In the genomic region with DNA sequence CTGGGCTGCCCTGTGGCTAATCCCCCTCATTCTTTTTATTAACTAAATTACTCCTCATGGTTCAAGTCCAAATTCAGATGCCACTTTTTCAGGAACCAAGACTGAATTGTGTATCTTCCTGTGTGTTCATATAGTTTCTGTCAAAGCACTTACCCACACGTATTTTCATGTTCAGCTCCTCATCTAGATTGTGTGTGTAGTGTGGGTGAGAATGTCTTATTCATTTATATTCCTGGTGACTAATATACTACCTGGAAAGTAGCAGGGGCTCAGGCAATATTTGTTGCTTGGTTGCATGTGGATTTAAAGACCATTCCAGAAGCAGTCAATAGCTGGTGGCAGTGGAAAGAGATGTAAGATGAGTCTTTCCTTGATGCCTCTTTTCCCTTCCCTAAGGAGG, we compare ENCODE assay signal across 17 cellular contexts. TPM values are rescaled to one million over a fixed set of nuclear protein-coding genes. Genes with fewer than 3 reads are reported as not detected.
A peak's percentile ranks its signal among the peaks of the same experiment; 100 is the strongest.
DNase-seq lines count a peak whose midpoint lies in the region; ATAC-seq and TF ChIP-seq lines count a peak whose summit lies in the region.
"Had no signal": no experiment of that assay in that cellular context is flagged by ENCODE, and none has a peak within 500 bp of the region (broad histone marks: within the 10 kb centered on the region; RNA-seq: fewer than 3 reads in every experiment).

No MANE protein-coding gene starts in this region.

- DNase-seq in natural killer cell treated with Interleukin-12 subunit alpha and Interleukin-12 subunit beta and Interleukin-15 and Interleukin-18, amount 100 ng/mL, for 72 hours (ENCODE audit: low spot score): no peak
- no peak for DNase-seq in natural killer cell
- no peak for DNase-seq in RWPE2 (ENCODE audit: low spot score)
- DNase-seq in endodermal cell: no peak
- DNase-seq in OCI-LY7 (ENCODE audit: low spot score): no peak
- no peak for DNase-seq in posterior vena cava (ENCODE audit: low spot score)
- no peak for DNase-seq in activated T-helper 1 cell treated with anti-CD3 and anti-CD28 coated beads, Interleukin-12 subunit alpha, Interleukin-12 subunit beta, Interleukin-2, Interleukin-4 antibody, amounts not matched to agents 30 ng/mL and 10 ng/mL and 1 ng/mL, durations not matched to agents 14 hours and 24 hours and 36 hours (ENCODE audit: low spot score)
- DNase-seq: C1 segment of cervical spinal cord, DMS79 treated with DMSO at 0.1 percent for 48 hours, H7, HFFc6, IMR-90, NCI-H1417 treated with DMSO at 0.1 percent for 48 hours, NCI-H187 treated with DMSO at 0.1 percent for 48 hours, NCI-H526 had no signal

- H3K27ac ChIP-seq in RWPE2 (ENCODE audit: poor library complexity, severe bottlenecking) (no peak overlapping the region), endodermal cell (ENCODE audit: low read depth, low read length) (no peak overlapping the region), OCI-LY7 (ENCODE audit: low read depth, low read length, poor library complexity, severe bottlenecking) (no peak overlapping the region)
- H3K27ac ChIP-seq: HL-60, SJSA1 had no signal

- no peaks in the 10 kb centered on the region for H3K9me3 ChIP-seq in RWPE2 (ENCODE audit: severe bottlenecking)
- H3K9me3 ChIP-seq in endodermal cell (ENCODE audit: control insufficient read depth, low read length): no peaks in the 10 kb centered on the region
- H3K9me3 ChIP-seq in OCI-LY7 (ENCODE audit: low read length): no peaks in the 10 kb centered on the region
- H3K9me3 ChIP-seq: SJSA1 had no signal

- H3K9ac ChIP-seq in endodermal cell (ENCODE audit: extremely low read depth, low read length, poor library complexity, severe bottlenecking): no peak overlapping the region

- H3K9me2 ChIP-seq in OCI-LY7 (ENCODE audit: insufficient read depth, low read length): no peaks in the 10 kb centered on the region

- H3K4me3 ChIP-seq in RWPE2 (ENCODE audit: severe bottlenecking) (no peak overlapping the region), endodermal cell (ENCODE audit: low read length) (no peak overlapping the region), OCI-LY7 (ENCODE audit: low read depth, low read length, poor library complexity, severe bottlenecking) (no peak overlapping the region)
- H3K4me3 ChIP-seq: SJSA1 had no signal

- peak in 1 of 2 donors; percentile 44 for ATAC-seq in natural killer cell treated with Interleukin-12 subunit alpha and Interleukin-12 subunit beta and Interleukin-15 and Interleukin-18, amount 100 ng/mL, for 72 hours
- ATAC-seq in natural killer cell (no peak), RWPE2 (ENCODE audit: low read depth) (peak; percentile 12; the same call in 1 of the 3 replicates)

- H3K27ac Mint-ChIP-seq in natural killer cell treated with Interleukin-12 subunit alpha and Interleukin-12 subunit beta and Interleukin-15 and Interleukin-18, amount 100 ng/mL, for 72 hours: peak overlapping the region; percentile 3 to 9
- H3K27ac Mint-ChIP-seq in natural killer cell: peak overlapping the region in 1 of 2 donors; percentile 7
- H3K27ac Mint-ChIP-seq in endodermal cell: peak overlapping the region; percentile 4
- H3K27ac Mint-ChIP-seq in activated T-helper 1 cell treated with anti-CD3 and anti-CD28 coated beads, Interleukin-12 subunit alpha, Interleukin-12 subunit beta, Interleukin-2, Interleukin-4 antibody, amounts not matched to agents 30 ng/mL and 10 ng/mL and 1 ng/mL, durations not matched to agents 14 hours and 24 hours and 36 hours: no peak overlapping the region
- H3K27ac Mint-ChIP-seq: HFFc6 had no signal

- H4K20me1 ChIP-seq in OCI-LY7 (ENCODE audit: insufficient read depth, low read length): no peaks in the 10 kb centered on the region

- intact Hi-C loops in natural killer cell (cut with micrococcal nuclease): no loop called here
- intact Hi-C loops in OCI-LY7 (cut with micrococcal nuclease; ENCODE audit: unreplicated experiment): no loop called here
- intact Hi-C loops in posterior vena cava (cut with DNase I): no loop called here
- intact Hi-C loops in activated T-helper 1 cell treated with anti-CD3 and anti-CD28 coated beads, Interleukin-12 subunit alpha, Interleukin-12 subunit beta, Interleukin-2, Interleukin-4 antibody, amounts not matched to agents 30 ng/mL and 10 ng/mL and 1 ng/mL, durations not matched to agents 14 hours and 24 hours and 36 hours (cut with micrococcal nuclease): no loop called here

- peaks cover 7 to 9% of the 10 kb centered on the region in 2 donors for H3K4me1 Mint-ChIP-seq in natural killer cell treated with Interleukin-12 subunit alpha and Interleukin-12 subunit beta and Interleukin-15 and Interleukin-18, amount 100 ng/mL, for 72 hours (ENCODE audit: low read depth in 2 of 2)
- H3K4me1 Mint-ChIP-seq in natural killer cell: no peaks in the 10 kb centered on the region
- no peaks in the 10 kb centered on the region for H3K4me1 Mint-ChIP-seq in endodermal cell
- peaks cover 4% of the 10 kb centered on the region for H3K4me1 Mint-ChIP-seq in activated T-helper 1 cell treated with anti-CD3 and anti-CD28 coated beads, Interleukin-12 subunit alpha, Interleukin-12 subunit beta, Interleukin-2, Interleukin-4 antibody, amounts not matched to agents 30 ng/mL and 10 ng/mL and 1 ng/mL, durations not matched to agents 14 hours and 24 hours and 36 hours (ENCODE audit: low read depth)

- peaks cover 5% of the 10 kb centered on the region for H3K36me3 Mint-ChIP-seq in natural killer cell treated with Interleukin-12 subunit alpha and Interleukin-12 subunit beta and Interleukin-15 and Interleukin-18, amount 100 ng/mL, for 72 hours
- H3K36me3 Mint-ChIP-seq in natural killer cell (no peaks in the 10 kb centered on the region), endodermal cell (ENCODE audit: low read depth) (peaks cover 68% of the 10 kb centered on the region)
- peaks cover 15% of the 10 kb centered on the region for H3K36me3 Mint-ChIP-seq in activated T-helper 1 cell treated with anti-CD3 and anti-CD28 coated beads, Interleukin-12 subunit alpha, Interleukin-12 subunit beta, Interleukin-2, Interleukin-4 antibody, amounts not matched to agents 30 ng/mL and 10 ng/mL and 1 ng/mL, durations not matched to agents 14 hours and 24 hours and 36 hours (ENCODE audit: low read depth)

- H3K27me3 Mint-ChIP-seq in natural killer cell treated with Interleukin-12 subunit alpha and Interleukin-12 subunit beta and Interleukin-15 and Interleukin-18, amount 100 ng/mL, for 72 hours: no peaks in the 10 kb centered on the region
- H3K27me3 Mint-ChIP-seq in natural killer cell (ENCODE audit: low read depth in 2 of 2): no peaks in the 10 kb centered on the region
- no peaks in the 10 kb centered on the region for H3K27me3 Mint-ChIP-seq in endodermal cell (ENCODE audit: insufficient read depth)
- H3K27me3 Mint-ChIP-seq in activated T-helper 1 cell treated with anti-CD3 and anti-CD28 coated beads, Interleukin-12 subunit alpha, Interleukin-12 subunit beta, Interleukin-2, Interleukin-4 antibody, amounts not matched to agents 30 ng/mL and 10 ng/mL and 1 ng/mL, durations not matched to agents 14 hours and 24 hours and 36 hours (ENCODE audit: insufficient read depth): no peaks in the 10 kb centered on the region

- H3K9me3 Mint-ChIP-seq in natural killer cell treated with Interleukin-12 subunit alpha and Interleukin-12 subunit beta and Interleukin-15 and Interleukin-18, amount 100 ng/mL, for 72 hours: no peaks in the 10 kb centered on the region
- H3K9me3 Mint-ChIP-seq in natural killer cell: no peaks in the 10 kb centered on the region
- H3K9me3 Mint-ChIP-seq in endodermal cell: no peaks in the 10 kb centered on the region
- H3K9me3 Mint-ChIP-seq in activated T-helper 1 cell treated with anti-CD3 and anti-CD28 coated beads, Interleukin-12 subunit alpha, Interleukin-12 subunit beta, Interleukin-2, Interleukin-4 antibody, amounts not matched to agents 30 ng/mL and 10 ng/mL and 1 ng/mL, durations not matched to agents 14 hours and 24 hours and 36 hours: no peaks in the 10 kb centered on the region
- H3K9me3 Mint-ChIP-seq: HFFc6 had no signal

- CTCF ChIA-PET in OCI-LY7 (lab: Charles Lee; ENCODE audit: unreplicated experiment): no interaction called here

- 100% methylated on average over 1 of the region's 1 CpG; no CpG with 5 or more reads in 1 of the 2 experiments for WGBS in endodermal cell (ENCODE audit: insufficient coverage in 1 of 2, insufficient read length in 1 of 2), 2 experiments

- H3K27me3 ChIP-seq in RWPE2 (ENCODE audit: insufficient read depth, poor library complexity, severe bottlenecking): no peaks in the 10 kb centered on the region
- H3K27me3 ChIP-seq in endodermal cell (ENCODE audit: control insufficient read depth, insufficient read depth, low read length, poor library complexity, severe bottlenecking): no peaks in the 10 kb centered on the region
- H3K27me3 ChIP-seq: SJSA1 had no signal

- H3K4me1 ChIP-seq in RWPE2 (ENCODE audit: insufficient read depth, poor library complexity, severe bottlenecking): no peaks in the 10 kb centered on the region
- no peaks in the 10 kb centered on the region for H3K4me1 ChIP-seq in endodermal cell (ENCODE audit: control insufficient read depth, insufficient read depth, low read length)
- peaks cover 8% of the 10 kb centered on the region for H3K4me1 ChIP-seq in OCI-LY7 (ENCODE audit: insufficient read depth, low read length, poor library complexity, severe bottlenecking)

- no peak for TF ChIP-seq CTCF in natural killer cell (IDR thresholded peaks at IDR 0.05)
- TF ChIP-seq CTCF in RWPE2 (IDR thresholded peaks at IDR 0.05; ENCODE audit: poor library complexity, severe bottlenecking): no peak
- TF ChIP-seq CTCF in endodermal cell (conservative IDR thresholded peaks at IDR 0.05): no peak
- no peak for TF ChIP-seq CTCF in OCI-LY7 (conservative IDR thresholded peaks at IDR 0.05; ENCODE audit: low read length)

- H3K36me3 ChIP-seq in RWPE2 (ENCODE audit: low read depth) (peaks cover 25% of the 10 kb centered on the region), endodermal cell (ENCODE audit: control insufficient read depth, insufficient read depth, low read length) (peaks cover 88% of the 10 kb centered on the region), OCI-LY7 (ENCODE audit: insufficient read depth, low read length) (peaks cover 60% of the 10 kb centered on the region)

- H3K79me2 ChIP-seq in OCI-LY7 (ENCODE audit: insufficient read depth, low read depth, low read length): no peaks in the 10 kb centered on the region

- POLR2A ChIA-PET in OCI-LY7 (lab: Charles Lee): interaction anchor here (0.6 to 2.2 kb wide), 4 partner anchors 10 to 773 kb away, joined by 3 to 7 read pairs (median 4); no protein-coding TSS in a partner anchor

- H2AFZ ChIP-seq in OCI-LY7 (ENCODE audit: low read length): no peak overlapping the region

- no peak overlapping the region for H3K4me3 Mint-ChIP-seq in natural killer cell treated with Interleukin-12 subunit alpha and Interleukin-12 subunit beta and Interleukin-15 and Interleukin-18, amount 100 ng/mL, for 72 hours
- H3K4me3 Mint-ChIP-seq in natural killer cell: no peak overlapping the region
- no peak overlapping the region for H3K4me3 Mint-ChIP-seq in endodermal cell
- no peak overlapping the region for H3K4me3 Mint-ChIP-seq in activated T-helper 1 cell treated with anti-CD3 and anti-CD28 coated beads, Interleukin-12 subunit alpha, Interleukin-12 subunit beta, Interleukin-2, Interleukin-4 antibody, amounts not matched to agents 30 ng/mL and 10 ng/mL and 1 ng/mL, durations not matched to agents 14 hours and 24 hours and 36 hours
- H3K4me3 Mint-ChIP-seq: HFFc6 had no signal

- BruUV-seq in OCI-LY7 (replicated peaks; lab: Mats Ljungman, UMichigan): no TSS peak

- no peak overlapping the region for H3K4me2 ChIP-seq in OCI-LY7 (ENCODE audit: low read length)

RNA-seq across cellular contexts. Expression of gene SRP19, which starts 48.5 kb away (rescaled TPM):
- 10 to 100 TPM; 62.4 to 70.7 TPM for total RNA-seq in natural killer cell treated with Interleukin-12 subunit alpha and Interleukin-12 subunit beta and Interleukin-15 and Interleukin-18, amount 100 ng/mL, for 72 hours
- 10 to 100 TPM; 52.8 to 58.5 (median 54.7) TPM for total RNA-seq in natural killer cell
- 10 to 100 TPM; 65.4 to 65.7 TPM for total RNA-seq in endodermal cell
- 82.5 TPM for polyA plus RNA-seq in endodermal cell (2013, experiment 1 of 2)
- 71.9 TPM for polyA plus RNA-seq in endodermal cell (2013, experiment 2 of 2)
- total RNA-seq in OCI-LY7 (2014; rRNA removed; shearing (Covaris generic)): 32.9 and 48.1 TPM in 2 replicates
- 64.7 and 68.3 TPM in 2 replicates for total RNA-seq in OCI-LY7 (2022)
- total RNA-seq in posterior vena cava: 10 to 100 TPM; 33.2 to 35.5 TPM
- 72.0 and 72.5 TPM in 2 replicates for total RNA-seq in activated T-helper 1 cell treated with anti-CD3 and anti-CD28 coated beads, Interleukin-12 subunit alpha, Interleukin-12 subunit beta, Interleukin-2, Interleukin-4 antibody, amounts not matched to agents 30 ng/mL and 10 ng/mL and 1 ng/mL, durations not matched to agents 14 hours and 24 hours and 36 hours
